In the genomic region with DNA sequence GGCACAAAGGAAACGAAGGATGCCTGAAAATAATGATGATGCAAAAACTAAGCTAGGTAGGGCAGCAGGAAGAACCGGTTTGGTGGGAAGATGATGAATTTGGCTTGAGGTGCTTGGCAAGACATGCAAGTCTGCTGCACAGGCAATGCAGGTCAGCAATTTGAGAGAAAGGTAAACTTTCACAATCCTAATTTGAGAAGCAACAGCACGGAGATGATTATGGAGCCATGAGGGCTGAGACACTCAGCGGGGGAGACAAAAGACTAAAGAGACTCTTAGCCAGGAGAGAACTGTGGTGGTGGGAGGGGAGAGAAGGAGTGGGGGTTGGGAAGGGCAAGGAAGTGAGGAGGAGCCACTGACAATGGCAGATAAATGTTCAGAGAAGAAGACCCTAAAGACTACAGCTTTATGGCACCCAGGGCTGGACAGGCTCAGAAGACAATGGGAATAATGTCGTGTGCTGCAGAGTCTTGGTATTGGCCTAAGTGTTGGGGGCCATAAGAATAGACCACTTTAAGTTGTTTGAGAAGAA, we compare ENCODE assay signal across 9 cellular contexts.
DNase-seq lines count a peak whose midpoint lies in the region; ATAC-seq, FAIRE-seq and TF ChIP-seq lines count a peak whose summit lies in the region.
"Had no signal": no experiment of that assay in that cellular context is flagged by ENCODE, and none has a peak within 500 bp of the region (broad histone marks: within the 10 kb centered on the region; RNA-seq: fewer than 3 reads in every experiment).

No MANE protein-coding gene starts in this region.

- no peaks in the 10 kb centered on the region for H3F3A ChIP-seq in MM.1S (ENCODE audit: insufficient read depth, low read length)

- H3K4me2 ChIP-seq in MM.1S (ENCODE audit: low read depth, low read length), result peak overlapping the region; percentile 33; the same call in 1 of the 2 replicates

- no peaks in the 10 kb centered on the region for H3K36me3 ChIP-seq in MM.1S (replicated peaks; ENCODE audit: insufficient read depth, low read length)
- no peaks in the 10 kb centered on the region for H3K36me3 ChIP-seq in rectal smooth muscle tissue (ENCODE audit: control insufficient read depth, insufficient read depth, low read length)

- H3K9me3 ChIP-seq in MM.1S (replicated peaks; ENCODE audit: insufficient read depth, low read length), result no peaks in the 10 kb centered on the region

- H3K4me3 ChIP-seq in MM.1S (ENCODE audit: low read length) (no peak overlapping the region), rectal smooth muscle tissue (ENCODE audit: low read length) (no peak overlapping the region)

- no peaks in the 10 kb centered on the region for H3K79me2 ChIP-seq in MM.1S (ENCODE audit: low read length)

- ATAC-seq in HG02970 (IDR thresholded peaks at IDR 0.05; ENCODE audit: low FRiP score, unreplicated experiment), result no peak

- FAIRE-seq in GM19239 (lab: Jason Lieb, UNC), result peak; percentile 31
- FAIRE-seq: TTC549 had no signal

- H3K9ac ChIP-seq in MM.1S (ENCODE audit: low read length) (no peak overlapping the region), rectal smooth muscle tissue (ENCODE audit: low read length) (no peak overlapping the region)

- H4K20me1 ChIP-seq in MM.1S (ENCODE audit: insufficient read depth, low read length), result no peaks in the 10 kb centered on the region

- H3K27me3 ChIP-seq in MM.1S (replicated peaks; ENCODE audit: insufficient read depth, low read length), result no peaks in the 10 kb centered on the region
- H3K27me3 ChIP-seq in rectal smooth muscle tissue (ENCODE audit: control insufficient read depth, insufficient read depth, low read length), result no peaks in the 10 kb centered on the region

- H3K4me1 ChIP-seq in MM.1S (ENCODE audit: low read length) (peaks cover 13% of the 10 kb centered on the region), rectal smooth muscle tissue (ENCODE audit: control insufficient read depth, insufficient read depth, low read length) (no peaks in the 10 kb centered on the region)

- DNase-seq in GM19239 (ENCODE audit: insufficient read length, low spot score), result no peak
- DNase-seq in MM.1S, result no peak
- peak; percentile 98 for DNase-seq in epithelial cell of prostate (ENCODE audit: low read depth, low spot score)
- no peak for DNase-seq in SW 1271 (lab: John Stamatoyannopoulos, UW)
- DNase-seq in OCI-M2 (lab: John Stamatoyannopoulos, UW; ENCODE audit: unreplicated experiment), result no peak
- DNase-seq: activated naive CD8-positive, alpha-beta T cell treated with anti-CD3 and anti-CD28 coated beads for 36 hours had no signal

- H2AFZ ChIP-seq in MM.1S (ENCODE audit: low read length), result peak overlapping the region; percentile 57

- no peaks in the 10 kb centered on the region for H3K9me2 ChIP-seq in MM.1S (replicated peaks; ENCODE audit: insufficient read depth, low read length)

- TF ChIP-seq CTCF in MM.1S (IDR thresholded peaks at IDR 0.05; ENCODE audit: low read length), result no peak

- H3K27ac ChIP-seq in MM.1S (ENCODE audit: low read length), result peak overlapping the region; percentile 12; the same call in 1 of the 2 replicates
- peak overlapping the region; percentile 99 for H3K27ac ChIP-seq in epithelial cell of prostate
- H3K27ac ChIP-seq in rectal smooth muscle tissue (ENCODE audit: low read depth, low read length), result peak overlapping the region; percentile 14

Comparison
In these comparisons a context has a peak if more than half of its experiments do, and no peak if none do; other contexts are left out.
1. H3K27ac ChIP-seq: peak in every context shown above with its lines; median percentile 99 in epithelial cell of prostate; 14 in rectal smooth muscle tissue; 12 in MM.1S.